In the genomic region with DNA sequence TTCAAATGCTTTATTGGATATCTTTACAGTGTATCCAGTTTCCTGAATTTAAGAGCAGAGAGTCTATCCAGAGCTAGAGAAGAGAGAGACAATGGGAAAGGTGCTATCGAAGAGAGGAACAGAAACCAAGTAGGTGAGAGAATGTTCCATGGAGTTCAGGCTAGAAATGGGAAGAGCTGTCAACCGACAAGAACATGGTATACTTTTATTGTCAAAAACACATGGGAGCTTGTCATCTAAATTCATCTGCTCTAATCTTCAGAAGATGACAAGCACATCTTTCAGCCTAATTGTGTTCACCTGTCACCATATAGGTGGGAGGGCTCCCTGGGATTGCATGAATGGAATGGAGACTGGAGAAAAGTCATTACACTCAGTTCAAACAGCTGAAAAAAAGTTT, we compare ENCODE assay signal across 23 cellular contexts.
"Had no signal": no experiment of that assay in that cellular context is flagged by ENCODE, and none has a peak within 500 bp of the region (broad histone marks: within the 10 kb centered on the region; RNA-seq: fewer than 3 reads in every experiment).

No MANE protein-coding gene starts in this region.

- H3K36me3 ChIP-seq: colonic mucosa, esophagus muscularis mucosa, esophagus squamous epithelium, gastrocnemius medialis, gastroesophageal sphincter, heart left ventricle, heart right ventricle had no signal

- H3K4me3 ChIP-seq: colonic mucosa, coronary artery, dorsolateral prefrontal cortex, esophagus muscularis mucosa, esophagus squamous epithelium, gastrocnemius medialis, gastroesophageal sphincter, heart left ventricle, heart right ventricle had no signal

- H3K4me1 ChIP-seq: colonic mucosa, esophagus muscularis mucosa, esophagus squamous epithelium, foreskin keratinocyte, gastrocnemius medialis, gastroesophageal sphincter, heart left ventricle, heart right ventricle had no signal

- H3K27me3 ChIP-seq: colonic mucosa, dorsolateral prefrontal cortex, esophagus muscularis mucosa, esophagus squamous epithelium, foreskin keratinocyte, gastrocnemius medialis, gastroesophageal sphincter, heart left ventricle, heart right ventricle had no signal

- DNase-seq: colonic mucosa; cortex of kidney; dermis blood vessel endothelial cell; dorsolateral prefrontal cortex; effector CD4-positive, alpha-beta T cell; effector CD8-positive, alpha-beta T cell; effector memory CD4-positive, alpha-beta T cell; effector memory CD8-positive, alpha-beta T cell; endodermal cell; erythroblast; esophagus squamous epithelium; foreskin fibroblast; foreskin keratinocyte; foreskin melanocyte; gastrocnemius medialis; glutamatergic neuron; head of caudate nucleus; heart left ventricle; heart right ventricle had no signal

- H3K27ac ChIP-seq: colonic mucosa, coronary artery, dorsolateral prefrontal cortex, epithelial cell of prostate, esophagus muscularis mucosa, esophagus squamous epithelium, foreskin keratinocyte, gastrocnemius medialis, gastroesophageal sphincter, heart left ventricle, heart right ventricle had no signal

- H3K9me3 ChIP-seq: colonic mucosa, esophagus muscularis mucosa, esophagus squamous epithelium, gastrocnemius medialis, gastroesophageal sphincter, heart left ventricle had no signal
